25 cellular contexts compared by ENCODE assay signal in genomic region chr2:25589676-25590205, GRCh38.
"Had no signal": no experiment of that assay in that cellular context is flagged by ENCODE, and none has a peak within 500 bp of the region (broad histone marks: within the 10 kb centered on the region; RNA-seq: fewer than 3 reads in every experiment).

No MANE protein-coding gene starts in this region.

- H3K27me3 ChIP-seq: hepatocyte, pancreas, stomach, suprapubic skin, tibial nerve, uterus had no signal

- H3K4me3 ChIP-seq: hepatocyte, left ventricle myocardium inferior, lung, mucosa of descending colon, pancreas, prostate gland, skin epidermis, stomach, suprapubic skin, tibial nerve, uterus had no signal

- ATAC-seq: left colon; mucosa of descending colon; naive thymus-derived CD4-positive, alpha-beta T cell; natural killer cell treated with Interleukin-12 subunit alpha and Interleukin-12 subunit beta and Interleukin-15 and Interleukin-18, amount 100 ng/mL, for 72 hours; pancreas; right cardiac atrium; sciatic nerve; stimulated activated naive B cell treated with anti-CD40 and anti-IgM and Interleukin-4, amounts not matched to agents 10 μg/mL and 1 μg/mL and 100 μg/mL, for 72 hours; stimulated activated naive CD8-positive, alpha-beta T cell treated with anti-CD3 and anti-CD28 coated beads, Interleukin-15, Interleukin-2, amounts not matched to agents 100 U/mL and 50 U/mL, for 24 hours had no signal

- DNase-seq: kidney glomerular epithelial cell; left colon; left ventricle myocardium inferior; midbrain; mucosa of descending colon; naive thymus-derived CD4-positive, alpha-beta T cell; pancreas; retina; right cardiac atrium; stimulated activated CD4-positive, alpha-beta T cell treated with anti-CD3 and anti-CD28 coated beads, Interleukin-12 subunit alpha, Interleukin-12 subunit beta, amount 100 ng/mL, for 4 hours; stimulated activated CD4-positive, alpha-beta T cell treated with anti-CD3 and anti-CD28 coated beads, Interleukin-15, amount 100 ng/mL, for 24 hours; stimulated activated CD4-positive, alpha-beta T cell treated with anti-CD3 and anti-CD28 coated beads, Interleukin-2, amount 100 ng/mL, for 24 hours; stimulated activated CD4-positive, alpha-beta T cell treated with anti-CD3 and anti-CD28 coated beads, Interleukin-4, amount 100 ng/mL, for 1 hour; stimulated activated naive B cell treated with anti-CD40 and anti-IgM and Interleukin-4, amounts not matched to agents 10 μg/mL and 1 μg/mL and 100 μg/mL, for 72 hours; stimulated activated naive CD8-positive, alpha-beta T cell treated with anti-CD3 and anti-CD28 coated beads, Interleukin-15, Interleukin-2, amounts not matched to agents 100 U/mL and 50 U/mL, for 24 hours; stomach; uterus had no signal

- H3K36me3 ChIP-seq: left ventricle myocardium inferior, pancreas, prostate gland, stomach, suprapubic skin, tibial nerve, uterus had no signal

- H3K9me3 ChIP-seq: left ventricle myocardium inferior, mucosa of descending colon, pancreas, prostate gland, stomach, suprapubic skin, tibial nerve, uterus had no signal

- H3K27ac ChIP-seq: hepatocyte, left ventricle myocardium inferior, pancreas, prostate gland, skin epidermis, stomach, suprapubic skin, tibial nerve, uterus had no signal

- H3K4me2 ChIP-seq: hepatocyte had no signal

- H3K4me1 ChIP-seq: pancreas, prostate gland, uterus had no signal

- H2AFZ ChIP-seq: hepatocyte had no signal
